2 cellular contexts compared by ENCODE assay signal in the genomic region with DNA sequence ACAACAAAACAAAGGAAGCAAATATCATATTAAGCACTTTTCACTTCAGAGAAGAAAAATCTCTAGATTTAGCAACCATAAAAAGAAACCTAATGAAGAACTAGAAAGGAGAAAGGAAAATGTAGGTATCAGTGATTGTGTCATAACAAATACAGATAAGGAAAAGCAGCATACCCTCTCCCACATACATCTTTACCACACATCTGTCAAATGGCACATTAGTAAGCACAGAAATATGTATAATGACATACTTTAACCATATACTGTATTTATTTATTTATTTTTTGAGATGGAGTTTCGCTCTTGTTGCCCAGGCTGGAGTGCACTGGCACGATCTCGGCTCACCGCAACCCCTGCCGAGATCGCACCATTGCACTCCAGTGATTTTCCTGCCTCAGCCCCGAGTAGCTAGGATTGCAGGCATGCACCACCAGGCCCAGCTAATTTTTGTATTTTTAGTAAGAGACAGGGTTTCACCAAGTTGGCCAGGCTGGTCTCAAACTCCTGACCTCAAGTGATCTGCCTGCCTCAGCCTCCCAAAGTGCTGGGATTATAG.
A peak's percentile ranks its signal among the peaks of the same experiment; 100 is the strongest.
TF ChIP-seq lines count a peak whose summit lies in the region.
"Not testable (repeated sequence)": the region's sequence is repeated elsewhere in the genome, so short reads cannot be mapped to it uniquely, and the experiment has no call there.

No MANE protein-coding gene starts in this region.

TF ChIP-seq in IMR-90, 13 proteins besides CTCF, POLR2A, EP300 and RAD21:
- peak; percentile 20; the same call in 1 of the 2 replicates for TF ChIP-seq CEBPB (IDR thresholded peaks at IDR 0.05; ENCODE audit: low read depth, low read length)
TF ChIP-seq in IMR-90: peak in this region for 1; not testable (repeated sequence) for 12.

TF ChIP-seq in K562, 482 proteins besides CTCF, POLR2A, EP300 and RAD21 (continued from another document):
- peak; percentile 46 for TF ChIP-seq ARID1B (IDR thresholded peaks at IDR 0.05)
- peak; percentile 25; the same call in 1 of the 2 replicates for TF ChIP-seq CBFA2T3 (IDR thresholded peaks at IDR 0.05)
- peak; percentile 35; the same call in 1 of the 2 replicates for TF ChIP-seq TEAD4 (IDR thresholded peaks at IDR 0.05; ENCODE audit: low read length)
- not testable (repeated sequence) for TF ChIP-seq TEAD4 (CRISPR knock-in tag; IDR thresholded peaks at IDR 0.05; ENCODE audit: borderline replicate concordance); CEBPG (CRISPR knock-in tag; IDR thresholded peaks at IDR 0.05)
- TF ChIP-seq TAL1 (IDR thresholded peaks at IDR 0.05): 0 out of 2 replicates have a peak, but pooled peaks have one; percentile 8
- peak in 1 of 2 experiments; percentile 42; a peak in 1 of 4 replicates for TF ChIP-seq CEBPG (tag; conservative IDR thresholded peaks at IDR 0.05 in 1 of 2, IDR thresholded peaks at IDR 0.05 in 1 of 2)
